In genomic region chr1:191886977-191887376, GRCh38 we compare ENCODE assay signal across 20 cellular contexts.
DNase-seq lines count a peak whose midpoint lies in the region; ATAC-seq and FAIRE-seq lines count a peak whose summit lies in the region.
"Had no signal": no experiment of that assay in that cellular context is flagged by ENCODE, and none has a peak within 500 bp of the region (broad histone marks: within the 10 kb centered on the region; RNA-seq: fewer than 3 reads in every experiment).

No MANE protein-coding gene starts in this region.

- ATAC-seq in GM18907 (IDR thresholded peaks at IDR 0.05; ENCODE audit: unreplicated experiment) (peak; percentile 62), HG02852 (IDR thresholded peaks at IDR 0.05; ENCODE audit: unreplicated experiment) (peak; percentile 53), GM19324 (IDR thresholded peaks at IDR 0.05; ENCODE audit: low FRiP score, unreplicated experiment) (no peak), GM21515 (IDR thresholded peaks at IDR 0.05; ENCODE audit: unreplicated experiment) (no peak)
- ATAC-seq: activated CD4-positive, CD25-positive, alpha-beta regulatory T cell treated with anti-CD3 and anti-CD28 coated beads, Interleukin-2, amount 50 U/mL, for 24 hours; stimulated activated naive CD8-positive, alpha-beta T cell treated with anti-CD3 and anti-CD28 coated beads, Interleukin-15, amount 100 ng/mL, for 72 hours had no signal

- FAIRE-seq in A204.1 (lab: Jason Lieb, UNC), result peak; percentile 16

- DNase-seq in MV-4-11 (lab: John Stamatoyannopoulos, UW) (peak; percentile 14), NOMO-1 treated with DMSO at 0.1 percent for 48 hours (lab: John Stamatoyannopoulos, UW; ENCODE audit: unreplicated experiment) (no peak), NCI-H1417 (lab: John Stamatoyannopoulos, UW) (no peak)
- DNase-seq: adrenal gland; caudate nucleus; CD4-positive, CD25-positive, alpha-beta regulatory T cell; DMS79 treated with DMSO at 0.1 percent for 48 hours; effector CD4-positive, alpha-beta T cell; GM23248; KBM-7; kidney; Right ventricle myocardium superior; stimulated activated CD4-positive, alpha-beta T cell treated with anti-CD3 and anti-CD28 coated beads, Interleukin-15, amount 100 ng/mL, for 24 hours; stimulated activated naive CD8-positive, alpha-beta T cell treated with anti-CD3 and anti-CD28 coated beads, Interleukin-15, amount 100 ng/mL, for 72 hours had no signal

Comparison
In these comparisons a context has a peak if more than half of its experiments do, and no peak if none do; other contexts are left out.
1. ATAC-seq: peak in GM18907 (single experiment) and HG02852 (single experiment); none in GM19324 (single experiment) and GM21515 (single experiment).